9 cellular contexts compared by ENCODE assay signal in genomic region chr10:27504897-27505457, GRCh38. TPM values are rescaled to one million over a fixed set of nuclear protein-coding genes. Genes with fewer than 3 reads are reported as not detected.
DNase-seq lines count a peak whose midpoint lies in the region; ATAC-seq and TF ChIP-seq lines count a peak whose summit lies in the region.
"Had no signal": no experiment of that assay in that cellular context is flagged by ENCODE, and none has a peak within 500 bp of the region (broad histone marks: within the 10 kb centered on the region; RNA-seq: fewer than 3 reads in every experiment).

No MANE protein-coding gene starts in this region.

- no peaks in the 10 kb centered on the region for H3K9me3 Mint-ChIP-seq in activated naive CD4-positive, alpha-beta T cell treated with anti-CD3 and anti-CD28 coated beads, Interleukin-2, amount 10 ng/mL, durations not matched to agents 7 days and 5 days

- H3K36me3 ChIP-seq in ascending aorta: peaks cover 0 to 4% of the 10 kb centered on the region in 2 donors
- H3K36me3 ChIP-seq in kidney epithelial cell (ENCODE audit: control insufficient read depth, insufficient read depth, low read length): no peaks in the 10 kb centered on the region

- H3K4me3 Mint-ChIP-seq in activated naive CD4-positive, alpha-beta T cell treated with anti-CD3 and anti-CD28 coated beads, Interleukin-2, amount 10 ng/mL, durations not matched to agents 7 days and 5 days: peak overlapping the region; percentile 100

- H3K4me1 ChIP-seq in ascending aorta: peaks cover 4 to 23% of the 10 kb centered on the region in 2 donors

- peaks cover 51% of the 10 kb centered on the region for H3K4me1 Mint-ChIP-seq in activated naive CD4-positive, alpha-beta T cell treated with anti-CD3 and anti-CD28 coated beads, Interleukin-2, amount 10 ng/mL, durations not matched to agents 7 days and 5 days

- H3K27ac ChIP-seq in ascending aorta (peak overlapping the region; percentile 91 to 93), temporal lobe (ENCODE audit: low read depth, low read length) (peak overlapping the region; percentile 28)

- no peak for DNase-seq in activated naive CD4-positive, alpha-beta T cell treated with anti-CD3 and anti-CD28 coated beads, Interleukin-2, amount 10 ng/mL, durations not matched to agents 7 days and 5 days
- no peak for DNase-seq in activated naive CD4-positive, alpha-beta T cell (lab: John Stamatoyannopoulos, UW)
- no peak for DNase-seq in ascending aorta (ENCODE audit: low spot score in 2 of 2)
- DNase-seq in kidney epithelial cell (ENCODE audit: low read depth): no peak
- DNase-seq in NCI-H524 (lab: John Stamatoyannopoulos, UW): no peak
- no peak for DNase-seq in NOMO-1 treated with DMSO at 0.1 percent for 48 hours (lab: John Stamatoyannopoulos, UW; ENCODE audit: unreplicated experiment)
- DNase-seq: left cardiac atrium had no signal

- TF ChIP-seq CTCF in ascending aorta (IDR thresholded peaks at IDR 0.05) (no peak), kidney epithelial cell (IDR thresholded peaks at IDR 0.05; ENCODE audit: insufficient read depth, low read length, poor library complexity, severe bottlenecking) (no peak)

- peak overlapping the region; percentile 99 for H3K27ac Mint-ChIP-seq in activated naive CD4-positive, alpha-beta T cell treated with anti-CD3 and anti-CD28 coated beads, Interleukin-2, amount 10 ng/mL, durations not matched to agents 7 days and 5 days

- peaks cover 29% of the 10 kb centered on the region for H3K36me3 Mint-ChIP-seq in activated naive CD4-positive, alpha-beta T cell treated with anti-CD3 and anti-CD28 coated beads, Interleukin-2, amount 10 ng/mL, durations not matched to agents 7 days and 5 days

- CTCF ChIA-PET in activated naive CD4-positive, alpha-beta T cell treated with anti-CD3 and anti-CD28 coated beads, Interleukin-2, amount 10 ng/mL, durations not matched to agents 7 days and 5 days (lab: Charles Lee): interaction anchor here (0.6 to 1.9 kb wide), 3 partner anchors 8 to 874 kb away, joined by 5 to 6 read pairs (median 5); no protein-coding TSS in a partner anchor

- intact Hi-C loops in ascending aorta (cut with DNase I): loop anchor here (1.0 to 10.0 kb wide), 4 partner anchors 240 to 1028 kb away; partner anchors contain the start of genes ACBD5, MKX, MPP7 and WAC

- ATAC-seq in GM21717 (IDR thresholded peaks at IDR 0.05; ENCODE audit: unreplicated experiment): no peak

- H3K9me3 ChIP-seq in ascending aorta: no peaks in the 10 kb centered on the region

- no peaks in the 10 kb centered on the region for H3K27me3 ChIP-seq in ascending aorta
- peaks cover 2% of the 10 kb centered on the region for H3K27me3 ChIP-seq in kidney epithelial cell (ENCODE audit: control insufficient read depth, insufficient read depth, low read length)

- H3K27me3 Mint-ChIP-seq in activated naive CD4-positive, alpha-beta T cell treated with anti-CD3 and anti-CD28 coated beads, Interleukin-2, amount 10 ng/mL, durations not matched to agents 7 days and 5 days: peaks cover 7% of the 10 kb centered on the region

- H3K4me3 ChIP-seq in ascending aorta (peak overlapping the region; percentile 73 to 96), kidney epithelial cell (ENCODE audit: low read depth, low read length) (peak overlapping the region; percentile 99)

RNA-seq across cellular contexts. Expression of gene RAB18, which starts 0.9 kb away (rescaled TPM):
- total RNA-seq in ascending aorta: 8.3 TPM
- 45.9 and 46.8 TPM in 2 replicates for total RNA-seq in kidney epithelial cell
- 78.4 TPM for total RNA-seq in temporal lobe
